29 cellular contexts compared by ENCODE assay signal in genomic region chr12:87760943-87761342, GRCh38.
DNase-seq lines count a peak whose midpoint lies in the region; ATAC-seq and TF ChIP-seq lines count a peak whose summit lies in the region.
"Had no signal": no experiment of that assay in that cellular context is flagged by ENCODE, and none has a peak within 500 bp of the region (broad histone marks: within the 10 kb centered on the region; RNA-seq: fewer than 3 reads in every experiment).

No MANE protein-coding gene starts in this region.

- H3K27ac ChIP-seq in GM23338 (ENCODE audit: low read depth): no peak overlapping the region
- H3K27ac ChIP-seq: KMS-11, SJSA1 had no signal

- H3K36me3 Mint-ChIP-seq in GM23338 (ENCODE audit: low read depth): no peaks in the 10 kb centered on the region; the same call in 2 of the 3 replicates
- H3K36me3 Mint-ChIP-seq: CD8-positive, alpha-beta T cell had no signal

- H3F3A ChIP-seq in GM23338 (replicated peaks; ENCODE audit: low read depth): no peaks in the 10 kb centered on the region

- TF ChIP-seq RAD21 in Ishikawa (IDR thresholded peaks at IDR 0.05; ENCODE audit: low read depth): no peak

- H3K4me3 ChIP-seq in GM23338: no peak overlapping the region
- H3K4me3 ChIP-seq: GM12878, HAP-1, SJSA1 had no signal

- H3K27ac Mint-ChIP-seq in GM23338: no peak overlapping the region
- H3K27ac Mint-ChIP-seq: CD8-positive, alpha-beta T cell had no signal

- no peak for TF ChIP-seq EP300 in Ishikawa (IDR thresholded peaks at IDR 0.05; ENCODE audit: borderline replicate concordance)

- H3K27me3 ChIP-seq in GM23338 (ENCODE audit: insufficient read depth): no peaks in the 10 kb centered on the region
- H3K27me3 ChIP-seq: SJSA1 had no signal

- no peaks in the 10 kb centered on the region for H3K79me2 ChIP-seq in GM23338 (replicated peaks; ENCODE audit: insufficient read depth)

- H3K27me3 Mint-ChIP-seq in GM23338 (ENCODE audit: insufficient read depth, low read depth, poor library complexity): peaks cover 1% of the 10 kb centered on the region

- H3K4me1 Mint-ChIP-seq in GM23338: no peaks in the 10 kb centered on the region; the same call in 2 of the 3 replicates

- no peak overlapping the region for H3K4me2 ChIP-seq in GM23338
- H3K4me2 ChIP-seq: KMS-11 had no signal

- H3K9me2 ChIP-seq in GM23338 (ENCODE audit: insufficient read depth): no peaks in the 10 kb centered on the region

- H3K9me3 Mint-ChIP-seq in GM23338: no peaks in the 10 kb centered on the region

- H3K36me3 ChIP-seq in GM23338 (ENCODE audit: insufficient read depth): no peaks in the 10 kb centered on the region
- H3K36me3 ChIP-seq: HAP-1, SJSA1 had no signal

- H3K4me3 Mint-ChIP-seq in GM23338: no peak overlapping the region
- H3K4me3 Mint-ChIP-seq: CD8-positive, alpha-beta T cell had no signal

- no peaks in the 10 kb centered on the region for H3K4me1 ChIP-seq in GM23338 (ENCODE audit: insufficient read depth)
- H3K4me1 ChIP-seq: Caco-2, HAP-1 had no signal

- no peak for ATAC-seq in GM23338
- ATAC-seq: CD8-positive, alpha-beta T cell; GM12878; PC-3 had no signal

- H2AFZ ChIP-seq in GM23338: no peak overlapping the region

- TF ChIP-seq CTCF in GM23338 (conservative IDR thresholded peaks at IDR 0.05; ENCODE audit: low read depth in 2 of 2): no peak

- no peaks in the 10 kb centered on the region; the same call in 1 of the 2 replicates for H4K20me1 ChIP-seq in GM23338 (replicated peaks; ENCODE audit: insufficient read depth)

- DNase-seq in GM23338 (ENCODE audit: low spot score) (no peak), astrocyte of the hippocampus (ENCODE audit: low read depth, low spot score) (peak; percentile 3), myocyte (ENCODE audit: low read depth) (peak; percentile 45), mucosa of gallbladder (ENCODE audit: low spot score) (no peak), NCI-H1105 (lab: John Stamatoyannopoulos, UW) (no peak), medulla oblongata (ENCODE audit: extremely low spot score) (no peak)
- DNase-seq: C1 segment of cervical spinal cord; Caco-2; CD8-positive, alpha-beta T cell; DMS 273 treated with DMSO at 0.1 percent for 48 hours; DMS79; EL; GDM1; GOT3; NCI-H1092; NCI-H1436; NCI-H187; NCI-H2081 treated with DMSO at 0.1 percent for 48 hours; NCI-H2171 treated with DMSO at 0.1 percent for 48 hours; NCI-H524; NCI-H774; PC-3; Right ventricle myocardium superior; RPMI8226 had no signal

TF ChIP-seq in GM23338, 12 proteins besides CTCF, POLR2A, EP300 and RAD21:
- no peak for TF ChIP-seq EZH2 (IDR thresholded peaks at IDR 0.05; ENCODE audit: low read depth, unreplicated experiment)
- TF ChIP-seq, protein P1, sequence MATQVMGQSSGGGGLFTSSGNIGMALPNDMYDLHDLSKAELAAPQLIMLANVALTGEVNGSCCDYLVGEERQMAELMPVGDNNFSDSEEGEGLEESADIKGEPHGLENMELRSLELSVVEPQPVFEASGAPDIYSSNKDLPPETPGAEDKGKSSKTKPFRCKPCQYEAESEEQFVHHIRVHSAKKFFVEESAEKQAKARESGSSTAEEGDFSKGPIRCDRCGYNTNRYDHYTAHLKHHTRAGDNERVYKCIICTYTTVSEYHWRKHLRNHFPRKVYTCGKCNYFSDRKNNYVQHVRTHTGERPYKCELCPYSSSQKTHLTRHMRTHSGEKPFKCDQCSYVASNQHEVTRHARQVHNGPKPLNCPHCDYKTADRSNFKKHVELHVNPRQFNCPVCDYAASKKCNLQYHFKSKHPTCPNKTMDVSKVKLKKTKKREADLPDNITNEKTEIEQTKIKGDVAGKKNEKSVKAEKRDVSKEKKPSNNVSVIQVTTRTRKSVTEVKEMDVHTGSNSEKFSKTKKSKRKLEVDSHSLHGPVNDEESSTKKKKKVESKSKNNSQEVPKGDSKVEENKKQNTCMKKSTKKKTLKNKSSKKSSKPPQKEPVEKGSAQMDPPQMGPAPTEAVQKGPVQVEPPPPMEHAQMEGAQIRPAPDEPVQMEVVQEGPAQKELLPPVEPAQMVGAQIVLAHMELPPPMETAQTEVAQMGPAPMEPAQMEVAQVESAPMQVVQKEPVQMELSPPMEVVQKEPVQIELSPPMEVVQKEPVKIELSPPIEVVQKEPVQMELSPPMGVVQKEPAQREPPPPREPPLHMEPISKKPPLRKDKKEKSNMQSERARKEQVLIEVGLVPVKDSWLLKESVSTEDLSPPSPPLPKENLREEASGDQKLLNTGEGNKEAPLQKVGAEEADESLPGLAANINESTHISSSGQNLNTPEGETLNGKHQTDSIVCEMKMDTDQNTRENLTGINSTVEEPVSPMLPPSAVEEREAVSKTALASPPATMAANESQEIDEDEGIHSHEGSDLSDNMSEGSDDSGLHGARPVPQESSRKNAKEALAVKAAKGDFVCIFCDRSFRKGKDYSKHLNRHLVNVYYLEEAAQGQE (IDR thresholded peaks at IDR 0.05; ENCODE audit: unreplicated experiment): peak; percentile 47

TF ChIP-seq in Ishikawa, 13 proteins besides CTCF, POLR2A, EP300 and RAD21:
- TF ChIP-seq, protein P2, sequence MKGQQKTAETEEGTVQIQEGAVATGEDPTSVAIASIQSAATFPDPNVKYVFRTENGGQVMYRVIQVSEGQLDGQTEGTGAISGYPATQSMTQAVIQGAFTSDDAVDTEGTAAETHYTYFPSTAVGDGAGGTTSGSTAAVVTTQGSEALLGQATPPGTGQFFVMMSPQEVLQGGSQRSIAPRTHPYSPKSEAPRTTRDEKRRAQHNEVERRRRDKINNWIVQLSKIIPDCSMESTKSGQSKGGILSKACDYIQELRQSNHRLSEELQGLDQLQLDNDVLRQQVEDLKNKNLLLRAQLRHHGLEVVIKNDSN (IDR thresholded peaks at IDR 0.05): no peak
- TF ChIP-seq CREB1 (IDR thresholded peaks at IDR 0.05; ENCODE audit: low read depth): no peak
- TF ChIP-seq EGR1 (IDR thresholded peaks at IDR 0.05): no peak
- TF ChIP-seq, protein P1 (IDR thresholded peaks at IDR 0.05; ENCODE audit: low read depth): peak; percentile 79
TF ChIP-seq in Ishikawa: peak in this region for 1.

Comparison
In these comparisons a context has a peak if more than half of its experiments do, and no peak if none do; other contexts are left out.
1. DNase-seq: peak in astrocyte of the hippocampus (single experiment) and myocyte (single experiment); none in GM23338 (single experiment), mucosa of gallbladder (single experiment), NCI-H1105 (single experiment) and medulla oblongata (single experiment).